Comparison of ENCODE assay signal across 26 cellular contexts in genomic region chr2:187869195-187869594, GRCh38.
A peak's percentile ranks its signal among the peaks of the same experiment; 100 is the strongest.
DNase-seq lines count a peak whose midpoint lies in the region; ATAC-seq lines count a peak whose summit lies in the region.
"Had no signal": no experiment of that assay in that cellular context is flagged by ENCODE, and none has a peak within 500 bp of the region (broad histone marks: within the 10 kb centered on the region; RNA-seq: fewer than 3 reads in every experiment).

No MANE protein-coding gene starts in this region.

- H4K20me1 ChIP-seq in BLaER1 (no peaks in the 10 kb centered on the region), Karpas-422 (ENCODE audit: insufficient read depth, low read depth, low read length) (no peaks in the 10 kb centered on the region)

- no peaks in the 10 kb centered on the region for H3K9me2 ChIP-seq in Karpas-422 (replicated peaks; ENCODE audit: insufficient read depth, low read length)

- no peak overlapping the region for H2AFZ ChIP-seq in Karpas-422 (ENCODE audit: low read length)
- H2AFZ ChIP-seq: GM23338 had no signal

- H3K36me3 ChIP-seq in BLaER1 (no peaks in the 10 kb centered on the region), Karpas-422 (ENCODE audit: insufficient read depth, low read length) (no peaks in the 10 kb centered on the region)

- no peak overlapping the region for H3K9ac ChIP-seq in BLaER1
- no peak overlapping the region for H3K9ac ChIP-seq in Karpas-422 (ENCODE audit: low read length)

- peaks cover 16% of the 10 kb centered on the region for H3K4me1 ChIP-seq in BLaER1
- no peaks in the 10 kb centered on the region for H3K4me1 ChIP-seq in Karpas-422 (ENCODE audit: low read length)

- no peaks in the 10 kb centered on the region for H3K79me2 ChIP-seq in Karpas-422 (ENCODE audit: low read length)

- no peak overlapping the region; the same call in 1 of the 2 replicates for H3K4me2 ChIP-seq in BLaER1
- no peak overlapping the region for H3K4me2 ChIP-seq in Karpas-422 (ENCODE audit: low read depth, low read length, poor library complexity, severe bottlenecking)
- H3K4me2 ChIP-seq: GM23338 had no signal

- peak overlapping the region; percentile 82 for H3K27ac ChIP-seq in BLaER1
- no peak overlapping the region for H3K27ac ChIP-seq in Karpas-422 (ENCODE audit: low read length)
- H3K27ac ChIP-seq: SK-N-MC had no signal

- H3K27me3 ChIP-seq in BLaER1 (no peaks in the 10 kb centered on the region), Karpas-422 (ENCODE audit: low read length) (no peaks in the 10 kb centered on the region)

- ATAC-seq in GM19035 (IDR thresholded peaks at IDR 0.05; ENCODE audit: unreplicated experiment), result peak; percentile 54
- no peak for ATAC-seq in HG02852 (IDR thresholded peaks at IDR 0.05; ENCODE audit: unreplicated experiment)
- ATAC-seq: GM23338, Right ventricle myocardium inferior, T-helper 17 cell had no signal

- peaks cover 36% of the 10 kb centered on the region for H3K9me3 ChIP-seq in BLaER1
- no peaks in the 10 kb centered on the region for H3K9me3 ChIP-seq in Karpas-422 (ENCODE audit: low read length)

- DNase-seq in Karpas-422 (peak; percentile 25), SHP77 (lab: John Stamatoyannopoulos, UW) (peak; percentile 62 to 72), D341Med (ENCODE audit: low spot score) (no peak), H4 (ENCODE audit: low spot score) (no peak)
- no peak for DNase-seq in stimulated activated CD4-positive, alpha-beta T cell treated with anti-CD3 and anti-CD28 coated beads, Interleukin-4, amount 100 ng/mL, for 4 hours
- DNase-seq: 8988T; C1 segment of cervical spinal cord; CD8-positive, alpha-beta memory T cell; DMS79; HCEC 1CT; Kasumi-1; NCI-H1048; NCI-H1436; NCI-H187 treated with DMSO at 0.1 percent for 48 hours; NCI-H2107; NCI-H446 treated with DMSO at 0.1 percent for 48 hours; NCI-H526 treated with DMSO at 0.1 percent for 48 hours; OCI-M1; SW 1271; T-helper 17 cell had no signal

- H3K4me3 ChIP-seq in BLaER1, result no peak overlapping the region
- H3K4me3 ChIP-seq in Karpas-422 (ENCODE audit: low read length), result no peak overlapping the region
- H3K4me3 ChIP-seq: GM23338, SK-N-MC had no signal

Comparison
In these comparisons a context has a peak if more than half of its experiments do, and no peak if none do; other contexts are left out.
1. DNase-seq: peak in Karpas-422 (single experiment) and SHP77 (2 of 2); none in D341Med (single experiment), H4 (single experiment) and stimulated activated CD4-positive, alpha-beta T cell treated with anti-CD3 and anti-CD28 coated beads, Interleukin-4, amount 100 ng/mL, for 4 hours (0 of 2).